1 cellular context compared by ENCODE assay signal in genomic region chr1:160166459-160166858, GRCh38.
TF ChIP-seq lines count a peak whose summit lies in the region.

No MANE protein-coding gene starts in this region.

TF ChIP-seq in H1, 55 proteins besides CTCF, POLR2A, EP300 and RAD21:
- TF ChIP-seq NANOG (IDR thresholded peaks at IDR 0.05; ENCODE audit: insufficient read depth, low read depth, low read length, poor library complexity, severe bottlenecking) (no peak), BACH1 (IDR thresholded peaks at IDR 0.05; ENCODE audit: low read length) (no peak), CHD2 (IDR thresholded peaks at IDR 0.05; ENCODE audit: low read length) (no peak), USF2 (IDR thresholded peaks at IDR 0.05; ENCODE audit: low read length) (no peak), FOSL1 (IDR thresholded peaks at IDR 0.05; ENCODE audit: insufficient read depth, low read depth, low read length) (no peak), EZH2 (IDR thresholded peaks at IDR 0.05; ENCODE audit: low read depth, low read length, severe bottlenecking) (no peak), JUN (IDR thresholded peaks at IDR 0.05; ENCODE audit: low read depth, low read length) (no peak), SIX5 (IDR thresholded peaks at IDR 0.05; ENCODE audit: low read depth, low read length) (no peak), SIRT6 (IDR thresholded peaks at IDR 0.05; ENCODE audit: low read length) (no peak), HDAC6 (IDR thresholded peaks at IDR 0.05; ENCODE audit: low read depth, low read length) (no peak), NRF1 (IDR thresholded peaks at IDR 0.05; ENCODE audit: low read depth, low read length) (no peak), SP4 (IDR thresholded peaks at IDR 0.05; ENCODE audit: low read length) (no peak), SUZ12 (IDR thresholded peaks at IDR 0.05; ENCODE audit: low read length) (no peak), TCF12 (IDR thresholded peaks at IDR 0.05; ENCODE audit: low read depth, low read length) (no peak)
